Comparison of ENCODE assay signal across 22 cellular contexts in genomic region chr1:212526111-212526491, GRCh38.
"Had no signal": no experiment of that assay in that cellular context is flagged by ENCODE, and none has a peak within 500 bp of the region (broad histone marks: within the 10 kb centered on the region; RNA-seq: fewer than 3 reads in every experiment).

No MANE protein-coding gene starts in this region.

- H3K4me1 ChIP-seq: sigmoid colon had no signal

- H3K27me3 ChIP-seq: sigmoid colon had no signal

- H3K9me3 Mint-ChIP-seq: activated CD4-positive, alpha-beta memory T cell treated with anti-CD3 and anti-CD28 coated beads, Interleukin-2, amount 10 ng/mL, durations not matched to agents 7 days and 5 days; activated CD4-positive, alpha-beta T cell treated with anti-CD3 and anti-CD28 coated beads, Interleukin-2, amount 10 ng/mL, durations not matched to agents 24 days and 14 days; activated naive CD4-positive, alpha-beta T cell treated with anti-CD3 and anti-CD28 coated beads for 36 hours; activated naive CD8-positive, alpha-beta T cell treated with anti-CD3 and anti-CD28 coated beads, Interleukin-2, amount 10 ng/mL, durations not matched to agents 7 days and 5 days; activated T-cell treated with anti-CD3 and anti-CD28 coated beads, Interleukin-2, amount 50 U/mL, for 72 hours; nephron progenitor cell; T-cell; T-helper 2 cell treated with Interferon-gamma antibody and Interleukin-4, amounts not matched to agents 5 μg/mL and 100 μg/mL, for 36 hours had no signal

- H3K4me3 Mint-ChIP-seq: activated CD4-positive, alpha-beta memory T cell treated with anti-CD3 and anti-CD28 coated beads, Interleukin-2, amount 10 ng/mL, durations not matched to agents 7 days and 5 days; activated CD4-positive, alpha-beta T cell treated with anti-CD3 and anti-CD28 coated beads, Interleukin-2, amount 10 ng/mL, durations not matched to agents 24 days and 14 days; activated naive CD4-positive, alpha-beta T cell treated with anti-CD3 and anti-CD28 coated beads for 36 hours; activated naive CD8-positive, alpha-beta T cell treated with anti-CD3 and anti-CD28 coated beads, Interleukin-2, amount 10 ng/mL, durations not matched to agents 7 days and 5 days; activated T-cell treated with anti-CD3 and anti-CD28 coated beads, Interleukin-2, amount 50 U/mL, for 72 hours; nephron progenitor cell; T-cell; T-helper 2 cell treated with Interferon-gamma antibody and Interleukin-4, amounts not matched to agents 5 μg/mL and 100 μg/mL, for 36 hours had no signal

- H3K4me3 ChIP-seq: sigmoid colon, smooth muscle cell had no signal

- ATAC-seq: activated CD4-positive, CD25-positive, alpha-beta regulatory T cell treated with anti-CD3 and anti-CD28 coated beads, Interleukin-2, amount 50 U/mL, for 24 hours; activated T-cell treated with anti-CD3 and anti-CD28 coated beads, Interleukin-2, amount 50 U/mL, for 72 hours; T-cell had no signal

- H3K9me3 ChIP-seq: sigmoid colon had no signal

- H3K4me1 Mint-ChIP-seq: activated CD4-positive, alpha-beta memory T cell treated with anti-CD3 and anti-CD28 coated beads, Interleukin-2, amount 10 ng/mL, durations not matched to agents 7 days and 5 days; activated CD4-positive, alpha-beta T cell treated with anti-CD3 and anti-CD28 coated beads, Interleukin-2, amount 10 ng/mL, durations not matched to agents 24 days and 14 days; activated naive CD8-positive, alpha-beta T cell treated with anti-CD3 and anti-CD28 coated beads, Interleukin-2, amount 10 ng/mL, durations not matched to agents 7 days and 5 days; nephron progenitor cell; T-cell had no signal

- H3K27ac Mint-ChIP-seq: activated CD4-positive, alpha-beta memory T cell treated with anti-CD3 and anti-CD28 coated beads, Interleukin-2, amount 10 ng/mL, durations not matched to agents 7 days and 5 days; activated CD4-positive, alpha-beta T cell treated with anti-CD3 and anti-CD28 coated beads, Interleukin-2, amount 10 ng/mL, durations not matched to agents 24 days and 14 days; activated naive CD4-positive, alpha-beta T cell treated with anti-CD3 and anti-CD28 coated beads for 36 hours; activated naive CD8-positive, alpha-beta T cell treated with anti-CD3 and anti-CD28 coated beads, Interleukin-2, amount 10 ng/mL, durations not matched to agents 7 days and 5 days; activated T-cell treated with anti-CD3 and anti-CD28 coated beads, Interleukin-2, amount 50 U/mL, for 72 hours; nephron progenitor cell; T-cell; T-helper 2 cell treated with Interferon-gamma antibody and Interleukin-4, amounts not matched to agents 5 μg/mL and 100 μg/mL, for 36 hours had no signal

- H3K27ac ChIP-seq: epithelial cell of prostate, sigmoid colon, VCaP had no signal

- H3K36me3 Mint-ChIP-seq: activated naive CD8-positive, alpha-beta T cell treated with anti-CD3 and anti-CD28 coated beads, Interleukin-2, amount 10 ng/mL, durations not matched to agents 7 days and 5 days; T-cell had no signal

- FAIRE-seq: kidney had no signal

- H3K36me3 ChIP-seq: sigmoid colon had no signal

- DNase-seq: activated CD4-positive, alpha-beta memory T cell treated with anti-CD3 and anti-CD28 coated beads, Interleukin-2, amount 10 ng/mL, durations not matched to agents 7 days and 5 days; activated CD4-positive, alpha-beta T cell treated with anti-CD3 and anti-CD28 coated beads, Interleukin-2, amount 10 ng/mL, durations not matched to agents 24 days and 14 days; activated effector memory CD4-positive, alpha-beta T cell treated with Interleukin-2 at 50 U/mL for 16 hours; activated naive CD4-positive, alpha-beta T cell treated with anti-CD3 and anti-CD28 coated beads for 36 hours; activated naive CD8-positive, alpha-beta T cell treated with anti-CD3 and anti-CD28 coated beads, Interleukin-2, amount 10 ng/mL, durations not matched to agents 7 days and 5 days; activated T-cell treated with anti-CD3 and anti-CD28 coated beads, Interleukin-2, amount 50 U/mL, for 72 hours; amygdala; cortex of kidney; kidney; nephron progenitor cell; occipital lobe; posterior cingulate gyrus; sigmoid colon; stimulated activated CD4-positive, alpha-beta T cell treated with anti-CD3 and anti-CD28 coated beads, Interleukin-15, amount 100 ng/mL, for 24 hours; stimulated activated CD8-positive, alpha-beta memory T cell treated with anti-CD3 and anti-CD28 coated beads, Interleukin-4, amount 100 ng/mL, for 48 hours; stimulated activated naive CD4-positive, alpha-beta T cell; T-cell had no signal

- H3K4me2 ChIP-seq: smooth muscle cell had no signal
